In genomic region chr5:143073761-143074160, GRCh38 we compare ENCODE assay signal across 9 cellular contexts.
"Had no signal": no experiment of that assay in that cellular context is flagged by ENCODE, and none has a peak within 500 bp of the region (broad histone marks: within the 10 kb centered on the region; RNA-seq: fewer than 3 reads in every experiment).

No MANE protein-coding gene starts in this region.

- H3K27ac ChIP-seq: GM23248 had no signal

- H2AFZ ChIP-seq: GM23248 had no signal

- DNase-seq: GM23248, GOT3, H7, HFFc6, KG1 had no signal

- H3K4me3 ChIP-seq: GM23248, HAP-1, K562 had no signal

- ATAC-seq: HCT116, HepG2, K562 had no signal

- H3K4me1 ChIP-seq: HAP-1 had no signal

- H3K9me3 ChIP-seq: HAP-1 had no signal

- H3K9ac ChIP-seq: GM23248 had no signal

- FAIRE-seq: HepG2, K562 had no signal

- H3K36me3 ChIP-seq: HAP-1 had no signal
